Comparison of ENCODE assay signal across 1 cellular context in genomic region chr17:44065668-44066203, GRCh38.
TF ChIP-seq lines count a peak whose summit lies in the region.

No MANE protein-coding gene starts in this region.

TF ChIP-seq in A549, 52 proteins besides CTCF, POLR2A, EP300 and RAD21:
- TF ChIP-seq CBX2 (IDR thresholded peaks at IDR 0.05; ENCODE audit: borderline replicate concordance, low read depth): no peak
- no peak for TF ChIP-seq RFX5 (IDR thresholded peaks at IDR 0.05)
- TF ChIP-seq HOXA7 (CRISPR knock-in tag; IDR thresholded peaks at IDR 0.05): no peak
- TF ChIP-seq CHD2 (IDR thresholded peaks at IDR 0.05; ENCODE audit: low read length, partially characterized antibody): no peak
- no peak for TF ChIP-seq TP53 (CRISPR knock-in tag; IDR thresholded peaks at IDR 0.05)
- no peak for TF ChIP-seq BCL3 (IDR thresholded peaks at IDR 0.05)
TF ChIP-seq in A549: peak in this region for 0.
